20 cellular contexts compared by ENCODE assay signal in genomic region chr7:159019111-159019510, GRCh38.
DNase-seq lines count a peak whose midpoint lies in the region; ATAC-seq, FAIRE-seq and TF ChIP-seq lines count a peak whose summit lies in the region.
"Had no signal": no experiment of that assay in that cellular context is flagged by ENCODE, and none has a peak within 500 bp of the region (broad histone marks: within the 10 kb centered on the region; RNA-seq: fewer than 3 reads in every experiment).

No MANE protein-coding gene starts in this region.

- H3K27ac ChIP-seq in A549, result peak overlapping the region; percentile 46 to 94; a peak in 5 of 6 replicates
- H3K27ac ChIP-seq in endodermal cell (ENCODE audit: low read depth, low read length), result no peak overlapping the region
- H3K27ac ChIP-seq: 22Rv1, epithelial cell of prostate, hepatocyte, lower lobe of right lung had no signal

- H3K4me3 ChIP-seq in A549 (no peak overlapping the region), endodermal cell (ENCODE audit: low read length) (peak overlapping the region; percentile 40)
- H3K4me3 ChIP-seq: hepatocyte, lower lobe of right lung had no signal

- H3K4me1 ChIP-seq in A549, result peaks cover 59% of the 10 kb centered on the region
- no peaks in the 10 kb centered on the region for H3K4me1 ChIP-seq in endodermal cell (ENCODE audit: control insufficient read depth, insufficient read depth, low read length)

- no peaks in the 10 kb centered on the region for H3K36me3 ChIP-seq in endodermal cell (ENCODE audit: control insufficient read depth, insufficient read depth, low read length)
- H3K36me3 ChIP-seq: lower lobe of right lung had no signal

- no peak overlapping the region for H3K27ac Mint-ChIP-seq in endodermal cell

- 69% methylated on average over 5 of the region's 5 CpGs for WGBS in A549 (ENCODE audit: missing lambda C conversion rate)
- 87 to 92% methylated on average over 5 of the region's 5 CpGs for WGBS in endodermal cell (ENCODE audit: insufficient coverage in 1 of 2, insufficient read length in 1 of 2), 2 experiments

- H3K27me3 Mint-ChIP-seq in endodermal cell (ENCODE audit: insufficient read depth), result no peaks in the 10 kb centered on the region

- no peak overlapping the region for H3K9ac ChIP-seq in endodermal cell (ENCODE audit: extremely low read depth, low read length, poor library complexity, severe bottlenecking)

- no peaks in the 10 kb centered on the region for H3K36me3 Mint-ChIP-seq in endodermal cell (ENCODE audit: low read depth)

- no peak for TF ChIP-seq RAD21 in A549 (conservative IDR thresholded peaks at IDR 0.05 in 1 of 2, IDR thresholded peaks at IDR 0.05 in 1 of 2)

- POLR2A ChIA-PET in A549 (lab: Yijun Ruan, JAX), result no interaction called here

- no peak overlapping the region for H3K4me2 ChIP-seq in A549
- H3K4me2 ChIP-seq: hepatocyte had no signal

- H3K9me3 ChIP-seq in A549 (no peaks in the 10 kb centered on the region), endodermal cell (ENCODE audit: control insufficient read depth, low read length) (peaks cover 35% of the 10 kb centered on the region)
- H3K9me3 ChIP-seq: lower lobe of right lung had no signal

- TF ChIP-seq POLR2A in A549 (IDR thresholded peaks at IDR 0.05; ENCODE audit: low read length), result no peak

- DNase-seq in DMS 273 (lab: John Stamatoyannopoulos, UW; ENCODE audit: unreplicated experiment) (peak; percentile 58), DMS 273 treated with DMSO at 0.1 percent for 48 hours (lab: John Stamatoyannopoulos, UW) (no peak), A549 (ENCODE audit: low read depth in 1 of 2, low spot score in 1 of 2) (no peak), NCI-H2171 (lab: John Stamatoyannopoulos, UW) (peak; percentile 16), endodermal cell (no peak)
- DNase-seq: activated CD4-positive, alpha-beta T cell treated with anti-CD3 and anti-CD28 coated beads for 1 hour; activated effector memory CD4-positive, alpha-beta T cell treated with Interleukin-2 at 50 U/mL for 16 hours; central memory CD4-positive, alpha-beta T cell; lower lobe of right lung; NCI-H1436 treated with DMSO at 0.1 percent for 48 hours; NCI-H2227 treated with DMSO at 0.1 percent for 48 hours; stimulated activated CD4-positive, alpha-beta T cell treated with anti-CD3 and anti-CD28 coated beads, Interleukin-12 subunit alpha, Interleukin-12 subunit beta, amount 100 ng/mL, for 4 hours; T1000 had no signal

- FAIRE-seq in A549 (lab: Jason Lieb, UNC), result no peak
- FAIRE-seq: G401.6 had no signal

- no peak for TF ChIP-seq EP300 in A549 (IDR thresholded peaks at IDR 0.05)

- ATAC-seq in A549 (no peak), GM18858 (IDR thresholded peaks at IDR 0.05; ENCODE audit: unreplicated experiment) (no peak), HG02571 (IDR thresholded peaks at IDR 0.05; ENCODE audit: unreplicated experiment) (no peak), GM19463 (IDR thresholded peaks at IDR 0.05; ENCODE audit: unreplicated experiment) (no peak)
- ATAC-seq: lower lobe of right lung had no signal

- no peaks in the 10 kb centered on the region for H3K27me3 ChIP-seq in endodermal cell (ENCODE audit: control insufficient read depth, insufficient read depth, low read length, poor library complexity, severe bottlenecking)
- H3K27me3 ChIP-seq: hepatocyte had no signal

- peaks cover 13% of the 10 kb centered on the region for H3K9me3 Mint-ChIP-seq in endodermal cell

- peaks cover 6% of the 10 kb centered on the region for H3K4me1 Mint-ChIP-seq in endodermal cell

- CTCF ChIA-PET in A549 (lab: Yijun Ruan, JAX), result interaction anchor here (1.3 kb wide), 1 partner anchor 323 kb away, joined by 3 read pairs; no protein-coding TSS in a partner anchor

- TF ChIP-seq CTCF in A549 (IDR thresholded peaks at IDR 0.05) (no peak), endodermal cell (conservative IDR thresholded peaks at IDR 0.05) (no peak)

- H3K4me3 Mint-ChIP-seq in endodermal cell, result no peak overlapping the region

TF ChIP-seq in A549, 52 proteins besides CTCF, POLR2A, EP300 and RAD21:
- no peak for TF ChIP-seq RNF2 (IDR thresholded peaks at IDR 0.05; ENCODE audit: borderline replicate concordance, low read depth)
- TF ChIP-seq HOXA7 (CRISPR knock-in tag; IDR thresholded peaks at IDR 0.05), result no peak
- TF ChIP-seq MAZ (IDR thresholded peaks at IDR 0.05; ENCODE audit: borderline replicate concordance, low read depth, low read length), result no peak
- no peak for TF ChIP-seq NPAS2 (CRISPR knock-in tag; IDR thresholded peaks at IDR 0.05; ENCODE audit: borderline replicate concordance)
- TF ChIP-seq FOXS1 (CRISPR knock-in tag; IDR thresholded peaks at IDR 0.05), result no peak
- TF ChIP-seq CEBPB (IDR thresholded peaks at IDR 0.05), result no peak
- no peak for TF ChIP-seq USF2 (IDR thresholded peaks at IDR 0.05)
- TF ChIP-seq CBX8 (IDR thresholded peaks at IDR 0.05), result no peak
- no peak for TF ChIP-seq NR3C1 (IDR thresholded peaks at IDR 0.05)
- no peak for TF ChIP-seq HOXB13 (CRISPR knock-in tag; IDR thresholded peaks at IDR 0.05; ENCODE audit: low read depth)
- TF ChIP-seq MYC (IDR thresholded peaks at IDR 0.05; ENCODE audit: borderline replicate concordance, low read length), result no peak
- TF ChIP-seq EHMT2 (IDR thresholded peaks at IDR 0.05; ENCODE audit: low read depth), result no peak
- no peak for TF ChIP-seq ESRRA (IDR thresholded peaks at IDR 0.05; ENCODE audit: borderline replicate concordance, low read length)
- TF ChIP-seq POLR2AphosphoS2 (conservative IDR thresholded peaks at IDR 0.05; ENCODE audit: low read length), result no peak

Comparison
In these comparisons a context has a peak if more than half of its experiments do, and no peak if none do; other contexts are left out.
1. DNase-seq: peak in DMS 273 (single experiment) and NCI-H2171 (single experiment); none in DMS 273 treated with DMSO at 0.1 percent for 48 hours (single experiment), A549 (0 of 2) and endodermal cell (single experiment).